9 cellular contexts compared by ENCODE assay signal in the genomic region with DNA sequence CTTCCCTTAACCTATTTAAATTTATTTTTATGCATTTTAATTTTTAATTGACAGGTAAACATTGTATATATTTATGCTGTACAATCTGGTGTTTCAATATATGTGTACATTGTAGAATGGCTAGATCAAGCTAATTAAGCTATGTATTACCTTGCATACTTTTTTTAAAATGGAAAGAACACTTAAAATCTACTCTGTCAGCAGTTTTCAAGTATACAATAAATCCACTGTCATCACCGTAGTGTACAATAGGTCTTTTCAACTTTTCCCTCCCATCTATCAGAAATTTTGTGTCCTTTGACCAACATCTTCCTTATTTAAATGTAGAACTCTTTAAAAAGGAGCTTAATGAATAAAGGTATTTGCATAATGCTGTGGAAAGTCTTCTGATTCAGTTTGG.
"Had no signal": no experiment of that assay in that cellular context is flagged by ENCODE, and none has a peak within 500 bp of the region (broad histone marks: within the 10 kb centered on the region; RNA-seq: fewer than 3 reads in every experiment).

No MANE protein-coding gene starts in this region.

- H3K27ac ChIP-seq: GM23248, KMS-11 had no signal

- H3K9ac ChIP-seq: GM23248, KMS-11 had no signal

- FAIRE-seq: H54, HTR-8/SVneo had no signal

- DNase-seq: GM23248, GOT3, H9, HCEC 1CT, Karpas-422, KBM-7 had no signal

- H2AFZ ChIP-seq: GM23248 had no signal

- H3K4me3 ChIP-seq: GM23248 had no signal

- H3K4me2 ChIP-seq: KMS-11 had no signal
